25 cellular contexts compared by ENCODE assay signal in genomic region chr10:62182171-62182570, GRCh38.
DNase-seq lines count a peak whose midpoint lies in the region; ATAC-seq and FAIRE-seq lines count a peak whose summit lies in the region.
"Had no signal": no experiment of that assay in that cellular context is flagged by ENCODE, and none has a peak within 500 bp of the region (broad histone marks: within the 10 kb centered on the region; RNA-seq: fewer than 3 reads in every experiment).

No MANE protein-coding gene starts in this region.

- peaks cover 62% of the 10 kb centered on the region for H3K4me1 Mint-ChIP-seq in activated CD4-positive, alpha-beta T cell treated with anti-CD3 and anti-CD28 coated beads, Interleukin-2, amount 10 ng/mL, durations not matched to agents 24 days and 14 days
- peaks cover 75% of the 10 kb centered on the region for H3K4me1 Mint-ChIP-seq in activated T-helper 2 cell treated with anti-CD3 and anti-CD28 coated beads, Interferon-gamma antibody, Interleukin-2, Interleukin-4, amounts not matched to agents 10 μg/mL and 5 μg/mL and 100 μg/mL, durations not matched to agents 14 hours and 24 hours and 36 hours (ENCODE audit: low read depth)
- H3K4me1 Mint-ChIP-seq in naive thymus-derived CD4-positive, alpha-beta T cell, result peaks cover 32 to 98% (median 86%) of the 10 kb centered on the region in 7 donors

- no peaks in the 10 kb centered on the region for H3K36me3 ChIP-seq in naive thymus-derived CD4-positive, alpha-beta T cell (ENCODE audit: control insufficient read depth in 2 of 3, insufficient read depth in 3 of 3, low read length in 3 of 3)
- H3K36me3 ChIP-seq: heart left ventricle, prostate gland, sigmoid colon, transverse colon had no signal

- no peak overlapping the region for H3K4me3 ChIP-seq in naive thymus-derived CD4-positive, alpha-beta T cell (ENCODE audit: low read length)
- H3K4me3 ChIP-seq: GM23338, heart left ventricle, prostate gland, sigmoid colon, transverse colon had no signal

- H3K9me3 ChIP-seq in naive thymus-derived CD4-positive, alpha-beta T cell (ENCODE audit: control insufficient read depth in 2 of 3, low read length in 3 of 3), result no peaks in the 10 kb centered on the region
- H3K9me3 ChIP-seq: prostate gland, sigmoid colon, transverse colon had no signal

- no peaks in the 10 kb centered on the region for H3K27me3 Mint-ChIP-seq in activated CD4-positive, alpha-beta T cell treated with anti-CD3 and anti-CD28 coated beads, Interleukin-2, amount 10 ng/mL, durations not matched to agents 24 days and 14 days
- no peaks in the 10 kb centered on the region for H3K27me3 Mint-ChIP-seq in activated T-helper 2 cell treated with anti-CD3 and anti-CD28 coated beads, Interferon-gamma antibody, Interleukin-2, Interleukin-4, amounts not matched to agents 10 μg/mL and 5 μg/mL and 100 μg/mL, durations not matched to agents 14 hours and 24 hours and 36 hours (ENCODE audit: low read depth)
- no peaks in the 10 kb centered on the region for H3K27me3 Mint-ChIP-seq in naive thymus-derived CD4-positive, alpha-beta T cell

- peak overlapping the region; percentile 74 for H3K27ac ChIP-seq in naive thymus-derived CD4-positive, alpha-beta T cell (ENCODE audit: low read depth, low read length)
- H3K27ac ChIP-seq: prostate gland, sigmoid colon, transverse colon had no signal

- peaks cover 23% of the 10 kb centered on the region for H3K9me3 Mint-ChIP-seq in activated CD4-positive, alpha-beta T cell treated with anti-CD3 and anti-CD28 coated beads, Interleukin-2, amount 10 ng/mL, durations not matched to agents 24 days and 14 days
- H3K9me3 Mint-ChIP-seq in activated T-helper 2 cell treated with anti-CD3 and anti-CD28 coated beads, Interferon-gamma antibody, Interleukin-2, Interleukin-4, amounts not matched to agents 10 μg/mL and 5 μg/mL and 100 μg/mL, durations not matched to agents 14 hours and 24 hours and 36 hours, result peaks cover 26% of the 10 kb centered on the region
- peaks cover 3 to 23% (median 10%) of the 10 kb centered on the region in 11 donors for H3K9me3 Mint-ChIP-seq in naive thymus-derived CD4-positive, alpha-beta T cell

- CTCF ChIA-PET in naive thymus-derived CD4-positive, alpha-beta T cell (lab: Charles Lee), result interaction anchor here (0.9 to 1.3 kb wide), 2 partner anchors 100 to 132 kb away, joined by 3 to 4 read pairs; no protein-coding TSS in a partner anchor

- no peak for ATAC-seq in naive thymus-derived CD4-positive, alpha-beta T cell
- no peak for ATAC-seq in HG02763 (IDR thresholded peaks at IDR 0.05; ENCODE audit: unreplicated experiment)
- ATAC-seq: GM23338, heart left ventricle, Right ventricle myocardium inferior had no signal

- H3K4me1 ChIP-seq in naive thymus-derived CD4-positive, alpha-beta T cell (ENCODE audit: control insufficient read depth in 2 of 2, insufficient read depth in 2 of 2, low read length in 2 of 2), result peaks cover 36 to 74% of the 10 kb centered on the region in 2 donors
- H3K4me1 ChIP-seq: prostate gland had no signal

- no peaks in the 10 kb centered on the region for H3K27me3 ChIP-seq in naive thymus-derived CD4-positive, alpha-beta T cell (ENCODE audit: control insufficient read depth in 2 of 2, insufficient read depth in 2 of 2, low read length in 2 of 2)
- H3K27me3 ChIP-seq: heart left ventricle, sigmoid colon, transverse colon had no signal

- H3K27ac Mint-ChIP-seq in activated CD4-positive, alpha-beta T cell treated with anti-CD3 and anti-CD28 coated beads, Interleukin-2, amount 10 ng/mL, durations not matched to agents 24 days and 14 days, result peak overlapping the region; percentile 85
- peak overlapping the region; percentile 81 for H3K27ac Mint-ChIP-seq in activated T-helper 2 cell treated with anti-CD3 and anti-CD28 coated beads, Interferon-gamma antibody, Interleukin-2, Interleukin-4, amounts not matched to agents 10 μg/mL and 5 μg/mL and 100 μg/mL, durations not matched to agents 14 hours and 24 hours and 36 hours
- peak overlapping the region; percentile 77 to 98 (median 93) for H3K27ac Mint-ChIP-seq in naive thymus-derived CD4-positive, alpha-beta T cell
- H3K27ac Mint-ChIP-seq: GM23338, HFFc6 had no signal

- intact Hi-C loops in activated CD4-positive, alpha-beta T cell treated with anti-CD3 and anti-CD28 coated beads, Interleukin-2, amount 10 ng/mL, durations not matched to agents 24 days and 14 days (cut with micrococcal nuclease), result loop anchor here (2.0 to 10.0 kb wide), 9 partner anchors 17 to 1457 kb away; partner anchors contain the start of gene EGR2
- intact Hi-C loops in activated T-helper 2 cell treated with anti-CD3 and anti-CD28 coated beads, Interferon-gamma antibody, Interleukin-2, Interleukin-4, amounts not matched to agents 10 μg/mL and 5 μg/mL and 100 μg/mL, durations not matched to agents 14 hours and 24 hours and 36 hours (cut with micrococcal nuclease), result loop anchor here (2.0 to 10.0 kb wide), 5 partner anchors 69 to 1083 kb away; no protein-coding TSS in a partner anchor
- intact Hi-C loops in naive thymus-derived CD4-positive, alpha-beta T cell (cut with micrococcal nuclease), result loop anchor here (2.0 to 5.0 kb wide), 11 partner anchors 35 to 1453 kb away; partner anchors contain the start of gene EGR2 (in 2 of the 2)

- DNase-seq in activated CD4-positive, alpha-beta T cell treated with anti-CD3 and anti-CD28 coated beads, Interleukin-2, amount 10 ng/mL, durations not matched to agents 24 days and 14 days, result no peak
- no peak for DNase-seq in activated CD4-positive, alpha-beta T cell treated with anti-CD3 and anti-CD28 coated beads for 1 hour
- no peak for DNase-seq in GM19239 (ENCODE audit: insufficient read length, low spot score)
- no peak for DNase-seq in activated T-helper 2 cell treated with anti-CD3 and anti-CD28 coated beads, Interferon-gamma antibody, Interleukin-2, Interleukin-4, amounts not matched to agents 10 μg/mL and 5 μg/mL and 100 μg/mL, durations not matched to agents 14 hours and 24 hours and 36 hours (ENCODE audit: low spot score)
- no peak for DNase-seq in naive thymus-derived CD4-positive, alpha-beta T cell
- no peak for DNase-seq in NCI-H146 treated with DMSO at 0.1 percent for 48 hours (lab: John Stamatoyannopoulos, UW; ENCODE audit: unreplicated experiment)
- no peak for DNase-seq in NCI-H748 (lab: John Stamatoyannopoulos, UW; ENCODE audit: unreplicated experiment)
- DNase-seq: 8988T; activated gamma-delta T cell treated with Interleukin-2 at 50 U/mL for 16 hours; COR-L47; DMS79; effector CD4-positive, alpha-beta T cell; foreskin fibroblast; GF-D8; heart left ventricle; HFFc6; NCI-H1105 treated with DMSO at 0.1 percent for 48 hours; NCI-H2107; NCI-H446 treated with DMSO at 0.1 percent for 48 hours; sigmoid colon; transverse colon had no signal

- H3K4me3 Mint-ChIP-seq in activated CD4-positive, alpha-beta T cell treated with anti-CD3 and anti-CD28 coated beads, Interleukin-2, amount 10 ng/mL, durations not matched to agents 24 days and 14 days, result peak overlapping the region; percentile 20
- no peak overlapping the region for H3K4me3 Mint-ChIP-seq in activated T-helper 2 cell treated with anti-CD3 and anti-CD28 coated beads, Interferon-gamma antibody, Interleukin-2, Interleukin-4, amounts not matched to agents 10 μg/mL and 5 μg/mL and 100 μg/mL, durations not matched to agents 14 hours and 24 hours and 36 hours (ENCODE audit: low read depth)
- peak overlapping the region in 8 of 10 donors; percentile 2 to 77 (median 58) for H3K4me3 Mint-ChIP-seq in naive thymus-derived CD4-positive, alpha-beta T cell
- H3K4me3 Mint-ChIP-seq: GM23338, HFFc6 had no signal

- FAIRE-seq in GM19239 (lab: Jason Lieb, UNC), result peak; percentile 61

- POLR2A ChIA-PET in naive thymus-derived CD4-positive, alpha-beta T cell (lab: Charles Lee), result interaction anchor here (0.6 to 2.5 kb wide), 4 partner anchors 21 to 213 kb away, joined by 3 to 12 read pairs (median 4); no protein-coding TSS in a partner anchor

- peaks cover 45% of the 10 kb centered on the region for H3K36me3 Mint-ChIP-seq in activated CD4-positive, alpha-beta T cell treated with anti-CD3 and anti-CD28 coated beads, Interleukin-2, amount 10 ng/mL, durations not matched to agents 24 days and 14 days (ENCODE audit: low read depth)
- peaks cover 40% of the 10 kb centered on the region for H3K36me3 Mint-ChIP-seq in activated T-helper 2 cell treated with anti-CD3 and anti-CD28 coated beads, Interferon-gamma antibody, Interleukin-2, Interleukin-4, amounts not matched to agents 10 μg/mL and 5 μg/mL and 100 μg/mL, durations not matched to agents 14 hours and 24 hours and 36 hours (ENCODE audit: low read depth)
- H3K36me3 Mint-ChIP-seq in naive thymus-derived CD4-positive, alpha-beta T cell, result peaks cover 5 to 48% (median 9%) of the 10 kb centered on the region in 5 donors
